Comparison of ENCODE assay signal across 1 cellular context in the genomic region with DNA sequence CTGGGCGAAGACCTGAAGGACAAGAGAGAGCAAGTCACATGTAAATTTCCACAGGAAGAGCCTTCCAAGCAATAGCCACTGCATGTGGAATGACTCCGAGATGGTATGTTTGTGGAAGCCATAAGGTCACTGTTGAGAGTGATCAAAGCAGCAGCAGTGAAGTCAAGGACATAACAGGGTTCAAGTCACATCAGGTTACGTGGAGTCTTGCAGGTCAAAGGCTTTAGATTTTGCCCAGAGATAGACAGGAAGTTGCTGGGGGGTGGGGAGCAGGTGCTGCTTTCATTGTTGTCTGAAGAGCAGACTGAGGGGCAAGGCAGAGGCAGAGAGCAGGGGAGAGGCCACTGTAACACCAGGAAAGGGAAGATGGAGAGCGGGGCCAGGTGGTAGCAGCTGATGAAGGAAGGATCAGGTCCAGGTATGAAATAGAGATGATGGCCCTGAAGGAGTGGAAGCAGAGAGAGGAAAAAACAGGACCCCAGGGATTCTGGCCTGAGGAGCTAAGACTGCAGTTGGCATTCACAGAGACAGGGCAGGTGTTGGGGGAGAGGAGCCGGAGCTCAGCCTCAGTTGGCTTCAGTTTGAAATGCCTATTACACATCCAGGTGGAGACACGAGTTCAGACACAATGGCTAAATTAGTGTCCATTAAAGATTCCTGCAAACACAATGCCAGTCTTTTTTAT.
TF ChIP-seq lines count a peak whose summit lies in the region.

No MANE protein-coding gene starts in this region.

TF ChIP-seq in HepG2, 621 proteins besides CTCF, POLR2A, EP300 and RAD21 (continued from another document):
- no peak for TF ChIP-seq GLMP (CRISPR knock-in tag; IDR thresholded peaks at IDR 0.05; ENCODE audit: borderline replicate concordance)
- peak; percentile 45; the same call in 1 of the 2 replicates for TF ChIP-seq ZNF703 (CRISPR knock-in tag; IDR thresholded peaks at IDR 0.05; ENCODE audit: borderline replicate concordance)
- TF ChIP-seq ERF (CRISPR knock-in tag; IDR thresholded peaks at IDR 0.05) = peak; percentile 93
- TF ChIP-seq ZNF775 (CRISPR knock-in tag; IDR thresholded peaks at IDR 0.05; ENCODE audit: borderline replicate concordance) = peak; percentile 70; the same call in 1 of the 2 replicates
- no peak for TF ChIP-seq IRX3 (CRISPR knock-in tag; IDR thresholded peaks at IDR 0.05; ENCODE audit: borderline replicate concordance, low read depth)
- TF ChIP-seq, protein P1, sequence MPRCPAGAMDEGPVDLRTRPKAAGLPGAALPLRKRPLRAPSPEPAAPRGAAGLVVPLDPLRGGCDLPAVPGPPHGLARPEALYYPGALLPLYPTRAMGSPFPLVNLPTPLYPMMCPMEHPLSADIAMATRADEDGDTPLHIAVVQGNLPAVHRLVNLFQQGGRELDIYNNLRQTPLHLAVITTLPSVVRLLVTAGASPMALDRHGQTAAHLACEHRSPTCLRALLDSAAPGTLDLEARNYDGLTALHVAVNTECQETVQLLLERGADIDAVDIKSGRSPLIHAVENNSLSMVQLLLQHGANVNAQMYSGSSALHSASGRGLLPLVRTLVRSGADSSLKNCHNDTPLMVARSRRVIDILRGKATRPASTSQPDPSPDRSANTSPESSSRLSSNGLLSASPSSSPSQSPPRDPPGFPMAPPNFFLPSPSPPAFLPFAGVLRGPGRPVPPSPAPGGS (CRISPR knock-in tag; IDR thresholded peaks at IDR 0.05) = no peak
- peak; percentile 49; the same call in 1 of the 2 replicates for TF ChIP-seq DNMT3B (CRISPR knock-in tag; conservative IDR thresholded peaks at IDR 0.05)
- TF ChIP-seq SRSF1 (optimal IDR thresholded peaks at IDR 0.05; ENCODE audit: low read depth, low read length) = no peak
- TF ChIP-seq SKI (IDR thresholded peaks at IDR 0.05; ENCODE audit: partially characterized antibody) = peak; percentile 75
- TF ChIP-seq, protein P2, sequence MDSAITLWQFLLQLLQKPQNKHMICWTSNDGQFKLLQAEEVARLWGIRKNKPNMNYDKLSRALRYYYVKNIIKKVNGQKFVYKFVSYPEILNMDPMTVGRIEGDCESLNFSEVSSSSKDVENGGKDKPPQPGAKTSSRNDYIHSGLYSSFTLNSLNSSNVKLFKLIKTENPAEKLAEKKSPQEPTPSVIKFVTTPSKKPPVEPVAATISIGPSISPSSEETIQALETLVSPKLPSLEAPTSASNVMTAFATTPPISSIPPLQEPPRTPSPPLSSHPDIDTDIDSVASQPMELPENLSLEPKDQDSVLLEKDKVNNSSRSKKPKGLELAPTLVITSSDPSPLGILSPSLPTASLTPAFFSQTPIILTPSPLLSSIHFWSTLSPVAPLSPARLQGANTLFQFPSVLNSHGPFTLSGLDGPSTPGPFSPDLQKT (CRISPR knock-in tag; IDR thresholded peaks at IDR 0.05; ENCODE audit: borderline replicate concordance) = no peak
- TF ChIP-seq, protein P3, sequence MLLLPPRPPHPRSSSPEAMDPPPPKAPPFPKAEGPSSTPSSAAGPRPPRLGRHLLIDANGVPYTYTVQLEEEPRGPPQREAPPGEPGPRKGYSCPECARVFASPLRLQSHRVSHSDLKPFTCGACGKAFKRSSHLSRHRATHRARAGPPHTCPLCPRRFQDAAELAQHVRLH (CRISPR knock-in tag; IDR thresholded peaks at IDR 0.05; ENCODE audit: borderline replicate concordance, low read depth) = peak; percentile 96; the same call in 1 of the 2 replicates
- TF ChIP-seq NBN (conservative IDR thresholded peaks at IDR 0.05) = no peak
- TF ChIP-seq ZBTB21 (CRISPR knock-in tag; IDR thresholded peaks at IDR 0.05) = no peak
- TF ChIP-seq ZBTB3 (CRISPR knock-in tag; IDR thresholded peaks at IDR 0.05; ENCODE audit: borderline replicate concordance, low read depth) = peak; percentile 81; the same call in 1 of the 2 replicates
- TF ChIP-seq ZBTB40 (IDR thresholded peaks at IDR 0.05) = no peak
- peak; percentile 71; the same call in 1 of the 2 replicates for TF ChIP-seq ZBTB40 (CRISPR knock-in tag; IDR thresholded peaks at IDR 0.05)
- TF ChIP-seq MZF1 (CRISPR knock-in tag; IDR thresholded peaks at IDR 0.05; ENCODE audit: borderline replicate concordance) = no peak
- no peak for TF ChIP-seq SIN3B (IDR thresholded peaks at IDR 0.05; ENCODE audit: low read length)
- peak; percentile 67 for TF ChIP-seq ZNF574 (CRISPR knock-in tag; IDR thresholded peaks at IDR 0.05)
- no peak for TF ChIP-seq ZFP82 (CRISPR knock-in tag; IDR thresholded peaks at IDR 0.05; ENCODE audit: borderline replicate concordance)
- no peak for TF ChIP-seq ZNF766 (CRISPR knock-in tag; IDR thresholded peaks at IDR 0.05; ENCODE audit: borderline replicate concordance)
- peak; percentile 82 for TF ChIP-seq PITX1 (CRISPR knock-in tag; IDR thresholded peaks at IDR 0.05)
- no peak for TF ChIP-seq NFIB (CRISPR knock-in tag; IDR thresholded peaks at IDR 0.05; ENCODE audit: borderline replicate concordance)
TF ChIP-seq in HepG2: peak in this region for 239.
